ENCODE assay signal across 1 cellular context in the genomic region with DNA sequence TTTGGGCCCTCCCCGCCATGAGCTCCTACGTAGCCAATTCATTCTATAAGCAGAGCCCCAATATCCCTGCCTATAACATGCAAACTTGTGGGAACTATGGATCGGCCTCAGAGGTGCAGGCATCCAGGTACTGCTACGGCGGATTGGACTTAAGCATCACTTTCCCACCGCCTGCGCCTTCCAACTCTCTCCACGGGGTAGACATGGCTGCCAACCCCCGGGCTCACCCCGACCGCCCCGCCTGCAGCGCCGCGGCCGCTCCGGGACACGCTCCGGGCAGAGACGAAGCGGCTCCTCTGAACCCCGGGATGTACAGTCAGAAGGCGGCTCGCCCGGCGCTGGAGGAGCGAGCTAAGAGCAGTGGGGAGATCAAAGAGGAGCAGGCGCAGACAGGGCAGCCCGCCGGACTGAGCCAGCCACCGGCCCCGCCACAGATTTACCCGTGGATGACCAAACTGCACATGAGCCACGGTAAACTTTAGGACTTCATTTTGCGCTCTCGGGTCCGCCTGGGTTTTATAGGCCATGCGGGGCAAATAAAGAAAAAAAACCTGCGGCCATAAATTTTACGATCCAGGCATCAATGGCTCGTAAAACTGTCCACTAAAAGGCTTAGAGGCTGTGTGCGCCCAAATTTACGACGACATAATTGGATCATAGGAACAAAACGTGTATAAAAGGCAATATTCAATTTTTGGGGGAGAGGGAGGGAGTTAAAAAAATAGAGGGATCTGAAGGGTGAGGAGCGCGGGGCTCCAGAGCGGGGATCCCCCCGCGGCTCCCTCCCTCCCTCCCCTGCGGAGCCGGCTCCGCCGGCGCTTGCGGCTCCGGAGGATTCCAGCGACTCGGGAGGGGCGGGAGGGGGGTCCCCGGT.
TF ChIP-seq lines count a peak whose summit lies in the region.

No MANE protein-coding gene starts in this region.

TF ChIP-seq in HepG2, 621 proteins besides CTCF, POLR2A, EP300 and RAD21:
- peak; percentile 90 for TF ChIP-seq EZH2 (conservative IDR thresholded peaks at IDR 0.05; ENCODE audit: low read depth, low read length)
- TF ChIP-seq, protein P1, sequence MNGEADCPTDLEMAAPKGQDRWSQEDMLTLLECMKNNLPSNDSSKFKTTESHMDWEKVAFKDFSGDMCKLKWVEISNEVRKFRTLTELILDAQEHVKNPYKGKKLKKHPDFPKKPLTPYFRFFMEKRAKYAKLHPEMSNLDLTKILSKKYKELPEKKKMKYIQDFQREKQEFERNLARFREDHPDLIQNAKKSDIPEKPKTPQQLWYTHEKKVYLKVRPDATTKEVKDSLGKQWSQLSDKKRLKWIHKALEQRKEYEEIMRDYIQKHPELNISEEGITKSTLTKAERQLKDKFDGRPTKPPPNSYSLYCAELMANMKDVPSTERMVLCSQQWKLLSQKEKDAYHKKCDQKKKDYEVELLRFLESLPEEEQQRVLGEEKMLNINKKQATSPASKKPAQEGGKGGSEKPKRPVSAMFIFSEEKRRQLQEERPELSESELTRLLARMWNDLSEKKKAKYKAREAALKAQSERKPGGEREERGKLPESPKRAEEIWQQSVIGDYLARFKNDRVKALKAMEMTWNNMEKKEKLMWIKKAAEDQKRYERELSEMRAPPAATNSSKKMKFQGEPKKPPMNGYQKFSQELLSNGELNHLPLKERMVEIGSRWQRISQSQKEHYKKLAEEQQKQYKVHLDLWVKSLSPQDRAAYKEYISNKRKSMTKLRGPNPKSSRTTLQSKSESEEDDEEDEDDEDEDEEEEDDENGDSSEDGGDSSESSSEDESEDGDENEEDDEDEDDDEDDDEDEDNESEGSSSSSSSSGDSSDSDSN (CRISPR knock-in tag; IDR thresholded peaks at IDR 0.05), result 0 out of 2 replicates have a peak, but pooled peaks have one; percentile 10
- TF ChIP-seq, protein P2, sequence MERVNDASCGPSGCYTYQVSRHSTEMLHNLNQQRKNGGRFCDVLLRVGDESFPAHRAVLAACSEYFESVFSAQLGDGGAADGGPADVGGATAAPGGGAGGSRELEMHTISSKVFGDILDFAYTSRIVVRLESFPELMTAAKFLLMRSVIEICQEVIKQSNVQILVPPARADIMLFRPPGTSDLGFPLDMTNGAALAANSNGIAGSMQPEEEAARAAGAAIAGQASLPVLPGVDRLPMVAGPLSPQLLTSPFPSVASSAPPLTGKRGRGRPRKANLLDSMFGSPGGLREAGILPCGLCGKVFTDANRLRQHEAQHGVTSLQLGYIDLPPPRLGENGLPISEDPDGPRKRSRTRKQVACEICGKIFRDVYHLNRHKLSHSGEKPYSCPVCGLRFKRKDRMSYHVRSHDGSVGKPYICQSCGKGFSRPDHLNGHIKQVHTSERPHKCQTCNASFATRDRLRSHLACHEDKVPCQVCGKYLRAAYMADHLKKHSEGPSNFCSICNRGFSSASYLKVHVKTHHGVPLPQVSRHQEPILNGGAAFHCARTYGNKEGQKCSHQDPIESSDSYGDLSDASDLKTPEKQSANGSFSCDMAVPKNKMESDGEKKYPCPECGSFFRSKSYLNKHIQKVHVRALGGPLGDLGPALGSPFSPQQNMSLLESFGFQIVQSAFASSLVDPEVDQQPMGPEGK (CRISPR knock-in tag; IDR thresholded peaks at IDR 0.05), result no peak
